Comparison of ENCODE assay signal across 1 cellular context in genomic region chr2:186590538-186591441, GRCh38.
TF ChIP-seq lines count a peak whose summit lies in the region.

No MANE protein-coding gene starts in this region.

TF ChIP-seq in HepG2, 621 proteins besides CTCF, POLR2A, EP300 and RAD21 (continued from another document and continues in another):
- TF ChIP-seq NFAT5 (CRISPR knock-in tag; IDR thresholded peaks at IDR 0.05) (no peak), MAZ (IDR thresholded peaks at IDR 0.05; ENCODE audit: borderline replicate concordance, low read depth, low read length) (no peak), MAZ (CRISPR knock-in tag; IDR thresholded peaks at IDR 0.05; ENCODE audit: low read depth) (no peak), POLR2AphosphoS5 (IDR thresholded peaks at IDR 0.05; ENCODE audit: low read depth, low read length) (no peak), TOE1 (CRISPR knock-in tag; IDR thresholded peaks at IDR 0.05) (no peak), ZFP37 (CRISPR knock-in tag; IDR thresholded peaks at IDR 0.05; ENCODE audit: borderline replicate concordance) (0 out of 2 replicates have a peak, but pooled peaks have one; percentile 45), ZNF547 (CRISPR knock-in tag; IDR thresholded peaks at IDR 0.05) (no peak), ATM (IDR thresholded peaks at IDR 0.05; ENCODE audit: borderline replicate concordance) (no peak), ZNF740 (CRISPR knock-in tag; IDR thresholded peaks at IDR 0.05) (0 out of 2 replicates have a peak, but pooled peaks have one; percentile 44), ZNF549 (CRISPR knock-in tag; IDR thresholded peaks at IDR 0.05) (peak; percentile 74; the same call in 1 of the 2 replicates), SYNCRIP (IDR thresholded peaks at IDR 0.05; ENCODE audit: insufficient read depth, low read depth, low read length) (no peak), ZNF468 (CRISPR knock-in tag; IDR thresholded peaks at IDR 0.05) (no peak), TAF15 (IDR thresholded peaks at IDR 0.05; ENCODE audit: low read depth, low read length, poor library complexity, severe bottlenecking) (no peak), BRCA1 (CRISPR knock-in tag; IDR thresholded peaks at IDR 0.05) (no peak), ATF4 (CRISPR knock-in tag; IDR thresholded peaks at IDR 0.05) (0 out of 4 replicates have a peak, but pooled peaks of 1 of the 2 experiments have one; percentile 3), RFX5 (IDR thresholded peaks at IDR 0.05; ENCODE audit: low read depth, low read length) (no peak), ZNF235 (CRISPR knock-in tag; IDR thresholded peaks at IDR 0.05; ENCODE audit: borderline replicate concordance) (0 out of 2 replicates have a peak, but pooled peaks have one; percentile 21), ZBTB34 (CRISPR knock-in tag; IDR thresholded peaks at IDR 0.05) (no peak; the same call in 1 of the 2 replicates), SRSF9 (IDR thresholded peaks at IDR 0.05; ENCODE audit: borderline replicate concordance, insufficient read depth, low read depth, low read length, poor library complexity, severe bottlenecking) (no peak), HIVEP1 (CRISPR knock-in tag; IDR thresholded peaks at IDR 0.05) (no peak), ZNF414 (CRISPR knock-in tag; IDR thresholded peaks at IDR 0.05) (no peak), KDM6A (CRISPR knock-in tag; IDR thresholded peaks at IDR 0.05; ENCODE audit: low read depth) (no peak), ZNF530 (CRISPR knock-in tag; IDR thresholded peaks at IDR 0.05; ENCODE audit: low read depth) (peak; percentile 34; the same call in 1 of the 2 replicates), GMEB2 (CRISPR knock-in tag; IDR thresholded peaks at IDR 0.05; ENCODE audit: low read depth) (no peak), SAP130 (CRISPR knock-in tag; IDR thresholded peaks at IDR 0.05; ENCODE audit: low read depth) (peak; percentile 8; the same call in 1 of the 2 replicates), ZNF672 (CRISPR knock-in tag; IDR thresholded peaks at IDR 0.05) (no peak), TAF1 (CRISPR knock-in tag; IDR thresholded peaks at IDR 0.05) (no peak; the same call in 1 of the 2 replicates), ZBTB8A (CRISPR knock-in tag; IDR thresholded peaks at IDR 0.05; ENCODE audit: borderline replicate concordance, low read depth) (0 out of 2 replicates have a peak, but pooled peaks have one; percentile 10), AGO2 (optimal IDR thresholded peaks at IDR 0.05; ENCODE audit: low read depth, low read length) (no peak), ZNF264 (CRISPR knock-in tag; IDR thresholded peaks at IDR 0.05) (no peak), FOXJ3 (CRISPR knock-in tag; IDR thresholded peaks at IDR 0.05; ENCODE audit: borderline replicate concordance) (0 out of 2 replicates have a peak, but pooled peaks have one; percentile 16), ZNF138 (CRISPR knock-in tag; IDR thresholded peaks at IDR 0.05; ENCODE audit: low read depth) (no peak), HIC2 (CRISPR knock-in tag; IDR thresholded peaks at IDR 0.05; ENCODE audit: low read depth) (no peak), FOXM1 (CRISPR knock-in tag; IDR thresholded peaks at IDR 0.05) (no peak), SPEN (CRISPR knock-in tag; IDR thresholded peaks at IDR 0.05; ENCODE audit: low read depth) (peak; percentile 4; the same call in 1 of the 2 replicates), TERF1 (CRISPR knock-in tag; IDR thresholded peaks at IDR 0.05) (no peak), DBP (CRISPR knock-in tag; IDR thresholded peaks at IDR 0.05; ENCODE audit: not compliant biosample characterization) (no peak), REL (CRISPR knock-in tag; conservative IDR thresholded peaks at IDR 0.05) (peak; percentile 39; the same call in 1 of the 2 replicates)
- TF ChIP-seq, protein P1, sequence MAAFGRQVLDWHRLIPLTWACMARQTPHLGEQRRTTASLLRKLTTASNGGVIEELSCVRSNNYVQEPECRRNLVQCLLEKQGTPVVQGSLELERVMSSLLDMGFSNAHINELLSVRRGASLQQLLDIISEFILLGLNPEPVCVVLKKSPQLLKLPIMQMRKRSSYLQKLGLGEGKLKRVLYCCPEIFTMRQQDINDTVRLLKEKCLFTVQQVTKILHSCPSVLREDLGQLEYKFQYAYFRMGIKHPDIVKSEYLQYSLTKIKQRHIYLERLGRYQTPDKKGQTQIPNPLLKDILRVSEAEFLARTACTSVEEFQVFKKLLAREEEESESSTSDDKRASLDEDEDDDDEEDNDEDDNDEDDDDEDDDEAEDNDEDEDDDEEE (CRISPR knock-in tag; IDR thresholded peaks at IDR 0.05) = no peak
- TF ChIP-seq, protein P2, sequence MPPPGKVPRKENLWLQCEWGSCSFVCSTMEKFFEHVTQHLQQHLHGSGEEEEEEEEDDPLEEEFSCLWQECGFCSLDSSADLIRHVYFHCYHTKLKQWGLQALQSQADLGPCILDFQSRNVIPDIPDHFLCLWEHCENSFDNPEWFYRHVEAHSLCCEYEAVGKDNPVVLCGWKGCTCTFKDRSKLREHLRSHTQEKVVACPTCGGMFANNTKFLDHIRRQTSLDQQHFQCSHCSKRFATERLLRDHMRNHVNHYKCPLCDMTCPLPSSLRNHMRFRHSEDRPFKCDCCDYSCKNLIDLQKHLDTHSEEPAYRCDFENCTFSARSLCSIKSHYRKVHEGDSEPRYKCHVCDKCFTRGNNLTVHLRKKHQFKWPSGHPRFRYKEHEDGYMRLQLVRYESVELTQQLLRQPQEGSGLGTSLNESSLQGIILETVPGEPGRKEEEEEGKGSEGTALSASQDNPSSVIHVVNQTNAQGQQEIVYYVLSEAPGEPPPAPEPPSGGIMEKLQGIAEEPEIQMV (CRISPR knock-in tag; IDR thresholded peaks at IDR 0.05; ENCODE audit: low read depth) = no peak
- TF ChIP-seq, protein P3, sequence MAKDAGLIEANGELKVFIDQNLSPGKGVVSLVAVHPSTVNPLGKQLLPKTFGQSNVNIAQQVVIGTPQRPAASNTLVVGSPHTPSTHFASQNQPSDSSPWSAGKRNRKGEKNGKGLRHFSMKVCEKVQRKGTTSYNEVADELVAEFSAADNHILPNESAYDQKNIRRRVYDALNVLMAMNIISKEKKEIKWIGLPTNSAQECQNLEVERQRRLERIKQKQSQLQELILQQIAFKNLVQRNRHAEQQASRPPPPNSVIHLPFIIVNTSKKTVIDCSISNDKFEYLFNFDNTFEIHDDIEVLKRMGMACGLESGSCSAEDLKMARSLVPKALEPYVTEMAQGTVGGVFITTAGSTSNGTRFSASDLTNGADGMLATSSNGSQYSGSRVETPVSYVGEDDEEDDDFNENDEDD (CRISPR knock-in tag; IDR thresholded peaks at IDR 0.05; ENCODE audit: borderline replicate concordance) = no peak
- TF ChIP-seq, protein P4, sequence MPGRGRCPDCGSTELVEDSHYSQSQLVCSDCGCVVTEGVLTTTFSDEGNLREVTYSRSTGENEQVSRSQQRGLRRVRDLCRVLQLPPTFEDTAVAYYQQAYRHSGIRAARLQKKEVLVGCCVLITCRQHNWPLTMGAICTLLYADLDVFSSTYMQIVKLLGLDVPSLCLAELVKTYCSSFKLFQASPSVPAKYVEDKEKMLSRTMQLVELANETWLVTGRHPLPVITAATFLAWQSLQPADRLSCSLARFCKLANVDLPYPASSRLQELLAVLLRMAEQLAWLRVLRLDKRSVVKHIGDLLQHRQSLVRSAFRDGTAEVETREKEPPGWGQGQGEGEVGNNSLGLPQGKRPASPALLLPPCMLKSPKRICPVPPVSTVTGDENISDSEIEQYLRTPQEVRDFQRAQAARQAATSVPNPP (CRISPR knock-in tag; IDR thresholded peaks at IDR 0.05) = no peak
